In the genomic region with DNA sequence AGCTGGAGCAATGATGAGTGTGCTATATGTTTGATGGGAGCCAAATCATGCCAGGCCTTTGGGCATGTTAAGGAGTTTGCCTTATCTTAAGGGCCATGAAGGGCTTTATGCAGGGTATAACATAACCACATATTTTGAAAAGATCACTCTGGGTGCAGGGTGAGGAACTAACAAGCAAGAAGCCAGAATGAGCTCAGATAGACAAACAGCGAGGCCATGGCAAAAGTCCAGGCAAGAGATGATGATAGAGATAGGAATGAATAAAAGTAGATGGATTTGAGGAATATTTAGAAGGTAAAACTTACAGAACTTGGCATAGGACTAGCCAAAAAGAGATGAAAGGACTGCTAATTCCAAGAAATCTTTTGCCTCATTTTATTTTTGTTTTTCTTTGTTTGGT, we compare ENCODE assay signal across 9 cellular contexts. TPM values are rescaled to one million over a fixed set of nuclear protein-coding genes. Genes with fewer than 3 reads are reported as not detected.
"Had no signal": no experiment of that assay in that cellular context is flagged by ENCODE, and none has a peak within 500 bp of the region (broad histone marks: within the 10 kb centered on the region; RNA-seq: fewer than 3 reads in every experiment).

No MANE protein-coding gene starts in this region.

- H3K4me3 ChIP-seq: cardiac muscle cell, ovary, spleen, thoracic aorta had no signal

- H3K36me3 ChIP-seq: cardiac muscle cell, ovary, thoracic aorta had no signal

- H3K27me3 ChIP-seq: ovary, spleen had no signal

- DNase-seq: activated CD4-positive, alpha-beta T cell treated with anti-CD3 and anti-CD28 coated beads, Interleukin-2, amount 10 ng/mL, durations not matched to agents 7 days and 5 days; activated naive CD4-positive, alpha-beta T cell; aorta; ovary; spleen; stimulated activated CD4-positive, alpha-beta T cell treated with anti-CD3 and anti-CD28 coated beads, Interleukin-1b, Interleukin-23, amount 100 ng/mL, for 48 hours had no signal

- H3K9me3 ChIP-seq: ovary, spleen, thoracic aorta had no signal

- ATAC-seq: sciatic nerve had no signal

- H3K27ac ChIP-seq: cardiac muscle cell, ovary, spleen, thoracic aorta had no signal

RNA-seq across cellular contexts. Expression of a gene that starts 6.7 kb away (rescaled TPM):
- polyA plus RNA-seq: cardiac muscle cell had no signal
